26 cellular contexts compared by ENCODE assay signal in genomic region chr5:116724971-116725370, GRCh38.
"Had no signal": no experiment of that assay in that cellular context is flagged by ENCODE, and none has a peak within 500 bp of the region (broad histone marks: within the 10 kb centered on the region; RNA-seq: fewer than 3 reads in every experiment).

No MANE protein-coding gene starts in this region.

- ATAC-seq: activated CD8-positive, alpha-beta T cell treated with anti-CD3 and anti-CD28 coated beads for 36 hours; activated naive CD8-positive, alpha-beta T cell treated with anti-CD3 and anti-CD28 coated beads, Interleukin-2, amount 50 U/mL, for 24 hours; activated T-cell treated with anti-CD3 and anti-CD28 coated beads, Interleukin-2, amount 50 U/mL, for 4 hours; activated T-cell treated with anti-CD3 and anti-CD28 coated beads, Interleukin-2, amount 50 U/mL, for 72 hours; activated T-helper 17 cell treated with anti-CD3 and anti-CD28 coated beads, Interleukin-2, amount 50 U/mL, for 72 hours had no signal

- DNase-seq: activated B cell treated with CpG ODN at 0.5 μM for 24 hours; activated CD4-positive, alpha-beta memory T cell treated with anti-CD3 and anti-CD28 coated beads for 36 hours; activated CD4-positive, alpha-beta T cell treated with anti-CD3 and anti-CD28 coated beads for 4 hours; activated CD4-positive, alpha-beta T cell treated with anti-CD3 and anti-CD28 coated beads, Interleukin-2, amount 10 ng/mL, durations not matched to agents 24 days and 14 days; activated CD4-positive, alpha-beta T cell treated with anti-CD3 and anti-CD28 coated beads, Interleukin-2, amount 50 U/mL, for 1 hour; activated CD4-positive, alpha-beta T cell treated with anti-CD3 and anti-CD28 coated beads, Interleukin-2, amount 50 U/mL, for 4 hours; activated CD4-positive, CD25-positive, alpha-beta regulatory T cell treated with anti-CD3 and anti-CD28 coated beads, Interleukin-2, amount 50 U/mL, for 72 hours; activated CD8-positive, alpha-beta memory T cell treated with anti-CD3 and anti-CD28 coated beads, Interleukin-2, amount 50 U/mL, for 4 hours; activated CD8-positive, alpha-beta T cell treated with anti-CD3 and anti-CD28 coated beads for 36 hours; activated effector memory CD4-positive, alpha-beta T cell treated with anti-CD3 and anti-CD28 coated beads, Interleukin-2, amount 50 U/mL, for 16 hours; activated gamma-delta T cell treated with Interleukin-2 at 50 U/mL for 16 hours; activated naive CD4-positive, alpha-beta T cell; activated naive CD4-positive, alpha-beta T cell treated with anti-CD3 and anti-CD28 coated beads, Interleukin-2, amount 10 ng/mL, durations not matched to agents 7 days and 5 days; activated naive CD8-positive, alpha-beta T cell treated with anti-CD3 and anti-CD28 coated beads, Interleukin-2, amount 10 ng/mL, durations not matched to agents 7 days and 5 days; activated naive CD8-positive, alpha-beta T cell treated with anti-CD3 and anti-CD28 coated beads, Interleukin-2, amount 50 U/mL, for 24 hours; activated T-cell treated with anti-CD3 and anti-CD28 coated beads for 4 hours; activated T-cell treated with anti-CD3 and anti-CD28 coated beads, Interleukin-2, amount 50 U/mL, for 1 hour; activated T-cell treated with anti-CD3 and anti-CD28 coated beads, Interleukin-2, amount 50 U/mL, for 4 hours; activated T-cell treated with anti-CD3 and anti-CD28 coated beads, Interleukin-2, amount 50 U/mL, for 72 hours; amygdala; anterior cingulate cortex; caudate nucleus; cerebellar nuclear complex; T-helper 2 cell; T-helper 9 cell had no signal
